In the genomic region with DNA sequence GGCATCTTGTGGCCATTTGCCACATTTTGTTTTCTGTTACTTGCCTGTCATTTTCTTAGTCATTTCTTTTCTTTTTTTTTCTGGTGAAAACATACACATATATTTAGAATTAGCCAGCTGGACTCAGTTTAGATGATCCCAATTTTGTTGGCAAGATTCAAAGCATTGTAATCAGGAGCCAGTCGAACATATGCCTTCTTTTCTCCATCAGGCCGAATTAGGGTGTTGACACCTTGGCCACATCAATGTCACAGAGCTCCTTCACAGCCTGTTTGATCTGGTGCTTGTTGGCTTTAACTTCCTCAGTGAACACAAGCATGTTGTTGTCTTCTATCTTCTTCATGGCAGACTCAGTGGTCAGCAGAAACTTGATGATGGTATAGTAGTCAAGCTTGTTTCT, we compare ENCODE assay signal across 30 cellular contexts.
"Had no signal": no experiment of that assay in that cellular context is flagged by ENCODE, and none has a peak within 500 bp of the region (broad histone marks: within the 10 kb centered on the region; RNA-seq: fewer than 3 reads in every experiment).

No MANE protein-coding gene starts in this region.

- H3K4me1 Mint-ChIP-seq: endodermal cell had no signal

- H3K9me3 Mint-ChIP-seq: activated CD4-positive, alpha-beta memory T cell treated with anti-CD3 and anti-CD28 coated beads, Interleukin-2, amount 10 ng/mL, durations not matched to agents 7 days and 5 days; activated CD4-positive, alpha-beta T cell treated with anti-CD3 and anti-CD28 coated beads, Interleukin-2, amount 10 ng/mL, durations not matched to agents 7 days and 5 days; activated naive CD4-positive, alpha-beta T cell treated with anti-CD3 and anti-CD28 coated beads, Interleukin-2, amount 50 U/mL, for 24 hours; activated T-helper 2 cell treated with anti-CD3 and anti-CD28 coated beads, Interferon-gamma antibody, Interleukin-2, Interleukin-4, amounts not matched to agents 10 μg/mL and 5 μg/mL and 100 μg/mL, durations not matched to agents 14 hours and 24 hours and 36 hours; endodermal cell; stimulated activated naive B cell treated with anti-CD40 and anti-IgM and Interleukin-4, amounts not matched to agents 10 μg/mL and 1 μg/mL and 100 μg/mL, for 72 hours had no signal

- H3K27ac ChIP-seq: ascending aorta, cardiac muscle cell, esophagus muscularis mucosa, foreskin keratinocyte, heart right ventricle, left lung, lower lobe of right lung, pancreas, prostate gland, SK-N-MC, stomach, suprapubic skin, tibial artery, WERI-Rb-1 had no signal

- H3K27ac Mint-ChIP-seq: activated CD4-positive, alpha-beta memory T cell treated with anti-CD3 and anti-CD28 coated beads, Interleukin-2, amount 10 ng/mL, durations not matched to agents 7 days and 5 days; activated CD4-positive, alpha-beta T cell treated with anti-CD3 and anti-CD28 coated beads, Interleukin-2, amount 10 ng/mL, durations not matched to agents 7 days and 5 days; activated CD8-positive, alpha-beta memory T cell treated with anti-CD3 and anti-CD28 coated beads, Interleukin-2, amount 10 ng/mL, durations not matched to agents 7 days and 5 days; activated naive CD4-positive, alpha-beta T cell treated with anti-CD3 and anti-CD28 coated beads, Interleukin-2, amount 50 U/mL, for 24 hours; activated T-helper 2 cell treated with anti-CD3 and anti-CD28 coated beads, Interferon-gamma antibody, Interleukin-2, Interleukin-4, amounts not matched to agents 10 μg/mL and 5 μg/mL and 100 μg/mL, durations not matched to agents 14 hours and 24 hours and 36 hours; endodermal cell; stimulated activated naive B cell treated with anti-CD40 and anti-IgM and Interleukin-4, amounts not matched to agents 10 μg/mL and 1 μg/mL and 100 μg/mL, for 72 hours had no signal

- H3K4me3 ChIP-seq: ascending aorta, cardiac muscle cell, esophagus muscularis mucosa, heart right ventricle, left lung, lower lobe of right lung, mucosa of descending colon, pancreas, prostate gland, SK-N-MC, stomach, suprapubic skin, tibial artery had no signal

- H3K36me3 ChIP-seq: ascending aorta, cardiac muscle cell, esophagus muscularis mucosa, pancreas, prostate gland had no signal

- H3K4me1 ChIP-seq: ascending aorta, esophagus muscularis mucosa, foreskin keratinocyte, left lung, lower lobe of right lung, pancreas, prostate gland, suprapubic skin had no signal

- H3K27me3 ChIP-seq: ascending aorta, cardiac muscle cell, esophagus muscularis mucosa, foreskin keratinocyte, heart right ventricle, left lung, pancreas, stomach, suprapubic skin, tibial artery had no signal

- DNase-seq: activated CD4-positive, alpha-beta memory T cell treated with anti-CD3 and anti-CD28 coated beads, Interleukin-2, amount 10 ng/mL, durations not matched to agents 7 days and 5 days; activated CD4-positive, alpha-beta T cell treated with anti-CD3 and anti-CD28 coated beads, Interleukin-2, amount 10 ng/mL, durations not matched to agents 7 days and 5 days; activated CD4-positive, CD25-positive, alpha-beta regulatory T cell treated with anti-CD3 and anti-CD28 coated beads, Interleukin-2, amount 50 U/mL, for 72 hours; activated CD8-positive, alpha-beta memory T cell treated with anti-CD3 and anti-CD28 coated beads, Interleukin-2, amount 10 ng/mL, durations not matched to agents 7 days and 5 days; activated T-cell treated with anti-CD3 and anti-CD28 coated beads, Interleukin-2, amount 50 U/mL, for 48 hours; endodermal cell; foreskin keratinocyte; heart right ventricle; left lung; lower lobe of right lung; mucosa of descending colon; nucleus accumbens; pancreas; retina; small intestine; stimulated activated CD4-positive, alpha-beta T cell treated with anti-CD3 and anti-CD28 coated beads, Interleukin-4, amount 100 ng/mL, for 24 hours; stimulated activated naive B cell treated with anti-CD40 and anti-IgM and Interleukin-4, amounts not matched to agents 10 μg/mL and 1 μg/mL and 100 μg/mL, for 72 hours; stomach; T1000; tibial artery; WERI-Rb-1 had no signal

- H3K4me3 Mint-ChIP-seq: activated CD4-positive, alpha-beta memory T cell treated with anti-CD3 and anti-CD28 coated beads, Interleukin-2, amount 10 ng/mL, durations not matched to agents 7 days and 5 days; activated CD4-positive, alpha-beta T cell treated with anti-CD3 and anti-CD28 coated beads, Interleukin-2, amount 10 ng/mL, durations not matched to agents 7 days and 5 days; activated CD8-positive, alpha-beta memory T cell treated with anti-CD3 and anti-CD28 coated beads, Interleukin-2, amount 10 ng/mL, durations not matched to agents 7 days and 5 days; activated naive CD4-positive, alpha-beta T cell treated with anti-CD3 and anti-CD28 coated beads, Interleukin-2, amount 50 U/mL, for 24 hours; brain; endodermal cell; stimulated activated naive B cell treated with anti-CD40 and anti-IgM and Interleukin-4, amounts not matched to agents 10 μg/mL and 1 μg/mL and 100 μg/mL, for 72 hours had no signal

- H3K27me3 Mint-ChIP-seq: activated CD4-positive, alpha-beta memory T cell treated with anti-CD3 and anti-CD28 coated beads, Interleukin-2, amount 10 ng/mL, durations not matched to agents 7 days and 5 days; activated CD4-positive, alpha-beta T cell treated with anti-CD3 and anti-CD28 coated beads, Interleukin-2, amount 10 ng/mL, durations not matched to agents 7 days and 5 days; activated CD8-positive, alpha-beta memory T cell treated with anti-CD3 and anti-CD28 coated beads, Interleukin-2, amount 10 ng/mL, durations not matched to agents 7 days and 5 days; activated naive CD4-positive, alpha-beta T cell treated with anti-CD3 and anti-CD28 coated beads, Interleukin-2, amount 50 U/mL, for 24 hours; brain; stimulated activated naive B cell treated with anti-CD40 and anti-IgM and Interleukin-4, amounts not matched to agents 10 μg/mL and 1 μg/mL and 100 μg/mL, for 72 hours had no signal

- H3K9me3 ChIP-seq: ascending aorta, esophagus muscularis mucosa, heart right ventricle, left lung, lower lobe of right lung, mucosa of descending colon, pancreas, prostate gland, stomach, suprapubic skin, tibial artery had no signal
